ENCODE assay signal across 9 cellular contexts in the genomic region with DNA sequence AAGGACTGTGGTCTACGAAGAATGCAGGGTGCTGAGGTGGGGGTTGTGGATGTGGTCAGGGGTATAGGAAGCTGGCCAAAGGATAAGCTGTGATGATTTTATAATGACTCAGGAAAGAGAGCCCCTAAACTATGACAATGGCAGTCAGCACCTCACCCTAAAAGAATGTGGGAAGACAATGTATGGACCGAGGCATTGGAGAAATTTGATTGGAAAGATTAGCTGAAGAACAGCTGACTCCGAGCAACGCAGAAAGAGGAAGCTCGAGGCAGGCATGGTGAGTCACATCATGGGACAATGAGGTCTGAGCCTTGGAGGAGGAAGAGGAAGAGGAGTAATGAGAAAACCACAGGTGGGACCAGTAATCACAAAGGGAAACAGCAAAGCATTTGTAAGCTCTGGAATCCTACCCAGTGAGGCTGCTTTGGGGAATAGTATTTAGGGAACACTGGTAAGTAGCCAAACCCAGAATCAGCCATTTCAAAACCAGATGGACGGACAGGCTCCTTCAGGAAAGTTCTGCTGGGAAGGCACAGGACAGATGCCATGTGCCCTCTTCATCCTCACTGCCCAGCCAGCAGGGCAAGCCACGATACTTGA.
A peak's percentile ranks its signal among the peaks of the same experiment; 100 is the strongest.
DNase-seq lines count a peak whose midpoint lies in the region; ATAC-seq, FAIRE-seq and TF ChIP-seq lines count a peak whose summit lies in the region.
"Had no signal": no experiment of that assay in that cellular context is flagged by ENCODE, and none has a peak within 500 bp of the region (broad histone marks: within the 10 kb centered on the region; RNA-seq: fewer than 3 reads in every experiment).

No MANE protein-coding gene starts in this region.

- H3K27ac ChIP-seq in skeletal muscle tissue (ENCODE audit: low read depth, low read length): peak overlapping the region; percentile 59

- H3K27me3 Mint-ChIP-seq in immature natural killer cell (ENCODE audit: low read depth in 3 of 3): peaks cover 2 to 14% (median 9%) of the 10 kb centered on the region in 3 donors
- H3K27me3 Mint-ChIP-seq: activated naive CD4-positive, alpha-beta T cell treated with anti-CD3 and anti-CD28 coated beads, Interleukin-2, amount 50 U/mL, for 24 hours had no signal

- H3K4me3 Mint-ChIP-seq in immature natural killer cell: no peak overlapping the region
- H3K4me3 Mint-ChIP-seq: activated naive CD4-positive, alpha-beta T cell treated with anti-CD3 and anti-CD28 coated beads, Interleukin-2, amount 50 U/mL, for 24 hours had no signal

- H3K9ac ChIP-seq in skeletal muscle tissue (ENCODE audit: low read depth in 1 of 3, low read length in 3 of 3): peak overlapping the region in 1 of 3 donors; percentile 40

- intact Hi-C loops in cardiac septum (cut with DNase I): no loop called here

- H3K4me1 Mint-ChIP-seq in immature natural killer cell: no peaks in the 10 kb centered on the region
- H3K4me1 Mint-ChIP-seq: activated naive CD4-positive, alpha-beta T cell treated with anti-CD3 and anti-CD28 coated beads, Interleukin-2, amount 50 U/mL, for 24 hours had no signal

- 0 out of 2 replicates have a peak, but pooled peaks have one; percentile 11 for TF ChIP-seq POLR2A in H54 (IDR thresholded peaks at IDR 0.05; ENCODE audit: low read depth, low read length)

- H3K4me3 ChIP-seq in skeletal muscle tissue (ENCODE audit: low read length in 3 of 3): peak overlapping the region in 2 of 3 donors; percentile 29 to 54

- no peaks in the 10 kb centered on the region for H3K9me3 ChIP-seq in skeletal muscle tissue (ENCODE audit: control insufficient read depth in 3 of 3, low read length in 3 of 3)

- H3K9me3 Mint-ChIP-seq in immature natural killer cell: no peaks in the 10 kb centered on the region
- H3K9me3 Mint-ChIP-seq: activated naive CD4-positive, alpha-beta T cell treated with anti-CD3 and anti-CD28 coated beads, Interleukin-2, amount 50 U/mL, for 24 hours had no signal

- no peaks in the 10 kb centered on the region for H3K36me3 ChIP-seq in skeletal muscle tissue (ENCODE audit: control insufficient read depth in 3 of 3, insufficient read depth in 3 of 3, low read length in 3 of 3)

- FAIRE-seq in H54 (lab: Jason Lieb, UNC): peak; percentile 86

- H3K36me3 Mint-ChIP-seq in immature natural killer cell: peaks cover 0 to 5% (median 0%) of the 10 kb centered on the region in 3 donors
- H3K36me3 Mint-ChIP-seq: activated naive CD4-positive, alpha-beta T cell treated with anti-CD3 and anti-CD28 coated beads, Interleukin-2, amount 50 U/mL, for 24 hours had no signal

- H3K27me3 ChIP-seq in skeletal muscle tissue (ENCODE audit: control insufficient read depth in 3 of 3, insufficient read depth in 3 of 3, low read length in 3 of 3): peaks cover 0 to 4% (median 0%) of the 10 kb centered on the region in 3 donors

- H3K27ac Mint-ChIP-seq in immature natural killer cell: no peak overlapping the region
- H3K27ac Mint-ChIP-seq: activated naive CD4-positive, alpha-beta T cell treated with anti-CD3 and anti-CD28 coated beads, Interleukin-2, amount 50 U/mL, for 24 hours had no signal

- DNase-seq in H54 (ENCODE audit: insufficient read length, low spot score) (peak; percentile 81), SW 1271 (lab: John Stamatoyannopoulos, UW) (peak; percentile 52 to 72), cardiac septum (ENCODE audit: low spot score) (peak; percentile 81), NAMALWA (ENCODE audit: low spot score) (no peak), immature natural killer cell (no peak)

- peaks cover 8 to 30% (median 13%) of the 10 kb centered on the region in 3 donors for H3K4me1 ChIP-seq in skeletal muscle tissue (ENCODE audit: control insufficient read depth in 3 of 3, insufficient read depth in 3 of 3, low read length in 3 of 3)

- no peak for ATAC-seq in GM19395 (IDR thresholded peaks at IDR 0.05; ENCODE audit: unreplicated experiment)
- no peak for ATAC-seq in GM19324 (IDR thresholded peaks at IDR 0.05; ENCODE audit: low FRiP score, unreplicated experiment)

Comparison
In these comparisons a context has a peak if more than half of its experiments do, and no peak if none do; other contexts are left out.
1. DNase-seq: peak in H54 (single experiment), SW 1271 (2 of 2) and cardiac septum (single experiment); none in NAMALWA (single experiment) and immature natural killer cell (0 of 3).